ENCODE assay signal across 24 cellular contexts in genomic region chr19:38834590-38834989, GRCh38. TPM values are rescaled to one million over a fixed set of nuclear protein-coding genes. Genes with fewer than 3 reads are reported as not detected.
DNase-seq lines count a peak whose midpoint lies in the region; ATAC-seq, FAIRE-seq and TF ChIP-seq lines count a peak whose summit lies in the region.
"Had no signal": no experiment of that assay in that cellular context is flagged by ENCODE, and none has a peak within 500 bp of the region (broad histone marks: within the 10 kb centered on the region; RNA-seq: fewer than 3 reads in every experiment).

No MANE protein-coding gene starts in this region.

- H3K9me2 ChIP-seq in Karpas-422 (replicated peaks; ENCODE audit: insufficient read depth, low read length): no peaks in the 10 kb centered on the region

- peak overlapping the region; percentile 51 for H3K27ac Mint-ChIP-seq in activated CD4-positive, alpha-beta T cell treated with anti-CD3 and anti-CD28 coated beads, Interleukin-2, amount 10 ng/mL, durations not matched to agents 24 days and 14 days
- H3K27ac Mint-ChIP-seq: CD8-positive, alpha-beta T cell had no signal

- H2AFZ ChIP-seq in Karpas-422 (ENCODE audit: low read length): no peak overlapping the region
- H2AFZ ChIP-seq in K562 (ENCODE audit: low read depth, low read length): no peak overlapping the region

- CTCF ChIA-PET in K562 (lab: Yijun Ruan, JAX; ENCODE audit: low intra/inter-chr PET ratio): no interaction called here

- TF ChIP-seq RAD21 in K562 (CRISPR knock-in tag; conservative IDR thresholded peaks at IDR 0.05 in 1 of 2, IDR thresholded peaks at IDR 0.05 in 1 of 2): no peak

- H3K4me1 ChIP-seq in Karpas-422 (ENCODE audit: low read length): peaks cover 19% of the 10 kb centered on the region
- H3K4me1 ChIP-seq in K562 (replicated peaks in 1 of 2; ENCODE audit: control insufficient read depth in 2 of 2, insufficient read depth in 2 of 2, low read length in 2 of 2): peaks cover 11 to 26% of the 10 kb centered on the region in 2 experiments; a peak in 4 of 5 replicates
- peaks cover 56 to 75% (median 65%) of the 10 kb centered on the region in 3 donors for H3K4me1 ChIP-seq in skeletal muscle tissue (ENCODE audit: control insufficient read depth in 3 of 3, insufficient read depth in 3 of 3, low read length in 3 of 3)
- H3K4me1 ChIP-seq: uterus had no signal

- H3K9ac ChIP-seq in Karpas-422 (ENCODE audit: low read length) (no peak overlapping the region), K562 (ENCODE audit: insufficient read depth in 1 of 2, low read depth in 2 of 2, low read length in 2 of 2) (no peak overlapping the region), skeletal muscle tissue (ENCODE audit: low read depth in 1 of 3, low read length in 3 of 3) (no peak overlapping the region)

- no peaks in the 10 kb centered on the region for H3K9me3 Mint-ChIP-seq in activated CD4-positive, alpha-beta T cell treated with anti-CD3 and anti-CD28 coated beads, Interleukin-2, amount 10 ng/mL, durations not matched to agents 24 days and 14 days
- H3K9me3 Mint-ChIP-seq: CD8-positive, alpha-beta T cell; immature natural killer cell had no signal

- H3K4me3 Mint-ChIP-seq in activated CD4-positive, alpha-beta T cell treated with anti-CD3 and anti-CD28 coated beads, Interleukin-2, amount 10 ng/mL, durations not matched to agents 24 days and 14 days: no peak overlapping the region
- H3K4me3 Mint-ChIP-seq: CD8-positive, alpha-beta T cell; immature natural killer cell had no signal

- H4K20me1 ChIP-seq in Karpas-422 (ENCODE audit: insufficient read depth, low read depth, low read length) (no peaks in the 10 kb centered on the region), K562 (replicated peaks; ENCODE audit: control insufficient read depth, insufficient read depth, low read length) (0 out of 2 replicates have a peak, but pooled peaks cover 9% of the 10 kb centered on the region)

- peak overlapping the region; percentile 31 for H3K27ac ChIP-seq in Karpas-422 (ENCODE audit: low read length)
- H3K27ac ChIP-seq in K562 (ENCODE audit: extremely low read depth, low read depth, low read length): no peak overlapping the region
- peak overlapping the region; percentile 92 for H3K27ac ChIP-seq in skeletal muscle tissue (ENCODE audit: low read depth, low read length)
- H3K27ac ChIP-seq: uterus had no signal

- no peak for TF ChIP-seq EP300 in K562 (IDR thresholded peaks at IDR 0.05; ENCODE audit: low read length)

- no peak for DNase-seq in activated CD4-positive, alpha-beta T cell treated with anti-CD3 and anti-CD28 coated beads, Interleukin-2, amount 10 ng/mL, durations not matched to agents 24 days and 14 days
- DNase-seq in activated CD4-positive, alpha-beta T cell treated with anti-CD3 and anti-CD28 coated beads, Interleukin-2, amount 50 U/mL, for 4 hours: no peak
- no peak for DNase-seq in Karpas-422
- no peak for DNase-seq in K562 (ENCODE audit: extremely low read depth in 1 of 4, low spot score in 3 of 4)
- no peak for DNase-seq in foreskin melanocyte
- DNase-seq in stimulated activated CD4-positive, alpha-beta T cell treated with anti-CD3 and anti-CD28 coated beads, Interleukin-1b, Interleukin-23, amount 100 ng/mL, for 48 hours: no peak
- DNase-seq in left lobe of liver (ENCODE audit: low spot score): no peak
- DNase-seq: ACHN; activated CD4-positive, CD25-positive, alpha-beta regulatory T cell treated with anti-CD3 and anti-CD28 coated beads, Interleukin-2, amount 50 U/mL, for 72 hours; CD8-positive, alpha-beta T cell; DND-41; esophagus squamous epithelium; head of caudate nucleus; immature natural killer cell; NCI-H2029; SHP77; stimulated activated CD4-positive, alpha-beta T cell treated with anti-CD3 and anti-CD28 coated beads, Interleukin-12 subunit alpha, Interleukin-12 subunit beta, amount 100 ng/mL, for 4 hours; stimulated activated naive CD4-positive, alpha-beta T cell treated with Interleukin-2 at 50 U/mL for 16 hours; uterus had no signal

- no peaks in the 10 kb centered on the region for H3K27me3 ChIP-seq in Karpas-422 (ENCODE audit: low read length)
- no peaks in the 10 kb centered on the region for H3K27me3 ChIP-seq in K562 (ENCODE audit: control insufficient read depth in 2 of 2, insufficient read depth in 2 of 2, low read length in 2 of 2)
- H3K27me3 ChIP-seq in skeletal muscle tissue (ENCODE audit: control insufficient read depth in 3 of 3, insufficient read depth in 3 of 3, low read length in 3 of 3): no peaks in the 10 kb centered on the region
- H3K27me3 ChIP-seq: esophagus squamous epithelium, uterus had no signal

- H3K4me2 ChIP-seq in Karpas-422 (ENCODE audit: low read depth, low read length, poor library complexity, severe bottlenecking) (no peak overlapping the region), K562 (ENCODE audit: insufficient read depth, low read length) (no peak overlapping the region)

- H3K4me3 ChIP-seq in Karpas-422 (ENCODE audit: low read length) (no peak overlapping the region), K562 (no peak overlapping the region), skeletal muscle tissue (ENCODE audit: low read length in 3 of 3) (no peak overlapping the region)
- H3K4me3 ChIP-seq: esophagus squamous epithelium, lung, prostate gland, uterus had no signal

- no peaks in the 10 kb centered on the region for H3K9me1 ChIP-seq in K562 (ENCODE audit: control insufficient read depth, insufficient read depth, low read length)

- FAIRE-seq in K562 (lab: Jason Lieb, UNC): no peak

- H3K79me2 ChIP-seq in Karpas-422 (ENCODE audit: low read length): peaks cover 18% of the 10 kb centered on the region
- H3K79me2 ChIP-seq in K562 (ENCODE audit: control insufficient read depth, insufficient read depth, low read length): peaks cover 10% of the 10 kb centered on the region

- BruUV-seq in K562 (replicated peaks; lab: Mats Ljungman, UMichigan): no TSS peak

- H3K36me3 ChIP-seq in Karpas-422 (ENCODE audit: insufficient read depth, low read length) (peaks cover 35% of the 10 kb centered on the region), K562 (ENCODE audit: control insufficient read depth, insufficient read depth, low read length) (peaks cover 51% of the 10 kb centered on the region), skeletal muscle tissue (ENCODE audit: control insufficient read depth in 3 of 3, insufficient read depth in 3 of 3, low read length in 3 of 3) (peaks cover 38 to 40% (median 39%) of the 10 kb centered on the region in 3 donors)
- H3K36me3 ChIP-seq: uterus had no signal

- no peaks in the 10 kb centered on the region for H3K27me3 Mint-ChIP-seq in activated CD4-positive, alpha-beta T cell treated with anti-CD3 and anti-CD28 coated beads, Interleukin-2, amount 10 ng/mL, durations not matched to agents 24 days and 14 days

- no peak for TF ChIP-seq CTCF in K562 (IDR thresholded peaks at IDR 0.05 in 2 of 3, conservative IDR thresholded peaks at IDR 0.05 in 1 of 3; ENCODE audit: insufficient read depth in 2 of 3, low read depth in 1 of 3, low read length in 3 of 3)

- in situ Hi-C loops in K562 (cut with MboI): no loop called here

- TF ChIP-seq POLR2A in K562 (conservative IDR thresholded peaks at IDR 0.05): no peak

- POLR2A ChIA-PET in K562 (lab: Yijun Ruan, JAX): interaction anchor here (0.6 to 2.1 kb wide), 12 partner anchors 10 to 1873 kb away, joined by 3 to 10 read pairs (median 4); no protein-coding TSS in a partner anchor

- intact Hi-C loops in activated CD4-positive, alpha-beta T cell treated with anti-CD3 and anti-CD28 coated beads, Interleukin-2, amount 10 ng/mL, durations not matched to agents 24 days and 14 days (cut with micrococcal nuclease): loop anchor here (5.0 kb wide), 2 partner anchors 43 to 102 kb away; partner anchors contain the start of gene RINL
- intact Hi-C loops in K562 (cut with micrococcal nuclease): loop anchor here (5.0 kb wide), 2 partner anchors 97 to 98 kb away; partner anchors contain the start of genes MRPS12 and SARS2

- ATAC-seq in K562: no peak
- ATAC-seq in left lobe of liver: no peak
- ATAC-seq: CD8-positive, alpha-beta T cell had no signal

- WGBS in K562 (ENCODE audit: insufficient coverage, low coverage, missing lambda C conversion rate): 88% methylated on average over 6 of the region's 6 CpGs

- H3K9me3 ChIP-seq in Karpas-422 (ENCODE audit: low read length): no peaks in the 10 kb centered on the region
- H3K9me3 ChIP-seq in K562 (replicated peaks; ENCODE audit: control insufficient read depth, insufficient read depth, low read depth, low read length): no peaks in the 10 kb centered on the region
- no peaks in the 10 kb centered on the region for H3K9me3 ChIP-seq in skeletal muscle tissue (ENCODE audit: control insufficient read depth in 3 of 3, low read length in 3 of 3)
- H3K9me3 ChIP-seq: esophagus squamous epithelium, prostate gland, uterus had no signal

- H3K36me3 Mint-ChIP-seq in activated CD4-positive, alpha-beta T cell treated with anti-CD3 and anti-CD28 coated beads, Interleukin-2, amount 10 ng/mL, durations not matched to agents 24 days and 14 days (ENCODE audit: low read depth): peaks cover 48% of the 10 kb centered on the region

- peaks cover 31% of the 10 kb centered on the region for H3K4me1 Mint-ChIP-seq in activated CD4-positive, alpha-beta T cell treated with anti-CD3 and anti-CD28 coated beads, Interleukin-2, amount 10 ng/mL, durations not matched to agents 24 days and 14 days

RNA-seq across cellular contexts. Expression of gene ECH1, which starts 3.0 kb away (rescaled TPM):
- total RNA-seq in activated CD4-positive, alpha-beta T cell treated with anti-CD3 and anti-CD28 coated beads, Interleukin-2, amount 10 ng/mL, durations not matched to agents 24 days and 14 days: 129 and 130 TPM in 2 replicates
- 150 and 162 TPM in 2 replicates for total RNA-seq in Karpas-422 (2014; rRNA removed; shearing (Covaris generic); ENCODE audit: low replicate concordance)
- total RNA-seq in K562 (2011; cell fraction: chromatin; rRNA removed; ENCODE audit: low replicate concordance): 23.7 and 41.8 TPM in 2 replicates
- total RNA-seq in K562 (2011; cell fraction: nucleolus; rRNA removed): 32.6 and 33.9 TPM in 2 replicates
- total RNA-seq in K562 (2011; cell fraction: nucleoplasm; rRNA removed): 34.1 and 35.9 TPM in 2 replicates
- total RNA-seq in K562 (2014; rRNA removed) (67.3 and 69.6 TPM in 2 replicates), K562 (2014; rRNA removed; fragmentation: Illumina TruSeq; extraction: Trizol) (40.1 and 58.0 TPM in 2 replicates), K562 (2015; rRNA removed; fragmentation: Illumina TruSeq; extraction: Trizol) (84.9 and 98.2 TPM in 2 replicates), K562 (2021) (89.2 and 91.7 TPM in 2 replicates), skeletal muscle tissue (36.5 TPM), left lobe of liver (439 TPM)
- polyA plus RNA-seq in K562 (2011; rRNA removed) (67.3 and 115 TPM in 2 replicates), K562 (2014; fragmentation: Illumina TruSeq; extraction: Trizol) (133 TPM in 2 replicates), K562 (2014; fragmentation: Nextera tagmentation; extraction: Ambion mirVana) (10 to 100 TPM; 47.5 to 99.9 TPM), K562 (2014; rRNA removed) (55.2 and 118 TPM in 2 replicates)
- polyA plus RNA-seq in K562 (2011; cell fraction: cytosol; rRNA removed): 133 and 134 TPM in 2 replicates
- polyA plus RNA-seq in K562 (2011; cell fraction: nucleus; rRNA removed): 175 and 195 TPM in 2 replicates
- 242 and 243 TPM in 2 replicates for polyA plus RNA-seq in K562 (2012)
- polyA minus RNA-seq in K562 (2011; rRNA and poly(A)+ RNA removed): 53.8 and 60.0 TPM in 2 replicates
- polyA minus RNA-seq in K562 (2011; cell fraction: cytosol; rRNA and poly(A)+ RNA removed): 38.6 and 49.9 TPM in 2 replicates
- 19.5 and 24.9 TPM in 2 replicates for polyA minus RNA-seq in K562 (2011; cell fraction: nucleus; rRNA and poly(A)+ RNA removed)

RNA-seq across cellular contexts. Expression of gene HNRNPL, which starts 15.2 kb away (rescaled TPM):
- total RNA-seq in activated CD4-positive, alpha-beta T cell treated with anti-CD3 and anti-CD28 coated beads, Interleukin-2, amount 10 ng/mL, durations not matched to agents 24 days and 14 days: 686 and 695 TPM in 2 replicates
- total RNA-seq in Karpas-422 (2014; rRNA removed; shearing (Covaris generic); ENCODE audit: low replicate concordance): 212 and 217 TPM in 2 replicates
- total RNA-seq in K562 (2011; cell fraction: chromatin; rRNA removed; ENCODE audit: low replicate concordance): 270 and 391 TPM in 2 replicates
- 228 and 234 TPM in 2 replicates for total RNA-seq in K562 (2011; cell fraction: nucleolus; rRNA removed)
- total RNA-seq in K562 (2011; cell fraction: nucleoplasm; rRNA removed): 270 and 297 TPM in 2 replicates
- total RNA-seq in K562 (2014; rRNA removed) (313 and 355 TPM in 2 replicates), K562 (2014; rRNA removed; fragmentation: Illumina TruSeq; extraction: Trizol) (375 and 414 TPM in 2 replicates), K562 (2015; rRNA removed; fragmentation: Illumina TruSeq; extraction: Trizol) (274 and 290 TPM in 2 replicates), K562 (2021) (579 and 605 TPM in 2 replicates), skeletal muscle tissue (195 TPM), left lobe of liver (93.1 TPM)
- polyA plus RNA-seq in K562 (2011; rRNA removed) (284 and 572 TPM in 2 replicates), K562 (2014; fragmentation: Illumina TruSeq; extraction: Trizol) (550 and 610 TPM in 2 replicates), K562 (2014; fragmentation: Nextera tagmentation; extraction: Ambion mirVana) (10 to 100 TPM; 39.5 to 51.4 TPM), K562 (2014; rRNA removed) (271 and 299 TPM in 2 replicates)
- polyA plus RNA-seq in K562 (2011; cell fraction: cytosol; rRNA removed): 251 and 262 TPM in 2 replicates
- polyA plus RNA-seq in K562 (2011; cell fraction: nucleus; rRNA removed): 342 and 362 TPM in 2 replicates
- 353 and 512 TPM in 2 replicates for polyA plus RNA-seq in K562 (2012)
- polyA minus RNA-seq in K562 (2011; rRNA and poly(A)+ RNA removed): 359 and 423 TPM in 2 replicates
- polyA minus RNA-seq in K562 (2011; cell fraction: cytosol; rRNA and poly(A)+ RNA removed): 278 and 317 TPM in 2 replicates
- polyA minus RNA-seq in K562 (2011; cell fraction: nucleus; rRNA and poly(A)+ RNA removed): 71.0 and 135 TPM in 2 replicates

RNA-seq across cellular contexts. Expression of gene LGALS4, which starts 21.8 kb away (rescaled TPM):
- total RNA-seq in activated CD4-positive, alpha-beta T cell treated with anti-CD3 and anti-CD28 coated beads, Interleukin-2, amount 10 ng/mL, durations not matched to agents 24 days and 14 days: 1.3 and 1.7 TPM in 2 replicates
- 0.52 and 1.4 TPM in 2 replicates for total RNA-seq in Karpas-422 (2014; rRNA removed; shearing (Covaris generic); ENCODE audit: low replicate concordance)
- total RNA-seq in K562 (2011; cell fraction: chromatin; rRNA removed; ENCODE audit: low replicate concordance): 0.95 and 3.4 TPM in 2 replicates
- total RNA-seq in K562 (2011; cell fraction: nucleolus; rRNA removed): 2.1 and 2.7 TPM in 2 replicates
- total RNA-seq in K562 (2011; cell fraction: nucleoplasm; rRNA removed): 0.61 and 0.95 TPM in 2 replicates
- not detected in 2 replicates for total RNA-seq in K562 (2014; rRNA removed)
- total RNA-seq in K562 (2014; rRNA removed; fragmentation: Illumina TruSeq; extraction: Trizol): not detected in 2 replicates
- 0.18 TPM in 1 of 2 replicates, not detected in the other for total RNA-seq in K562 (2015; rRNA removed; fragmentation: Illumina TruSeq; extraction: Trizol)
- total RNA-seq in K562 (2021): 1.1 and 1.8 TPM in 2 replicates
- polyA plus RNA-seq in K562 (2011; rRNA removed): 0.31 and 0.38 TPM in 2 replicates
- polyA plus RNA-seq in K562 (2011; cell fraction: cytosol; rRNA removed): 0.25 and 0.96 TPM in 2 replicates
- polyA plus RNA-seq in K562 (2011; cell fraction: nucleus; rRNA removed): 3.1 and 3.7 TPM in 2 replicates
- polyA plus RNA-seq in K562 (2012): 0.58 and 0.64 TPM in 2 replicates
- 0.17 and 0.36 TPM in 2 replicates for polyA plus RNA-seq in K562 (2014; fragmentation: Illumina TruSeq; extraction: Trizol)
- under 1 TPM in 1 of 2 experiments, not detected in 1; 0.08 TPM for polyA plus RNA-seq in K562 (2014; fragmentation: Nextera tagmentation; extraction: Ambion mirVana)
- polyA plus RNA-seq in K562 (2014; rRNA removed): 0.29 TPM in 1 of 2 replicates, not detected in the other
- polyA minus RNA-seq in K562 (2011; rRNA and poly(A)+ RNA removed): 0.14 TPM in 1 of 2 replicates, not detected in the other
- not detected in 2 replicates for polyA minus RNA-seq in K562 (2011; cell fraction: cytosol; rRNA and poly(A)+ RNA removed)
- 0.67 TPM in 1 of 2 replicates, not detected in the other for polyA minus RNA-seq in K562 (2011; cell fraction: nucleus; rRNA and poly(A)+ RNA removed)
- total RNA-seq in skeletal muscle tissue: not detected
- total RNA-seq in left lobe of liver: 102 TPM
- total RNA-seq: NCI-H460 had no signal
- polyA plus RNA-seq: immature natural killer cell had no signal

RNA-seq across cellular contexts. Expression of gene RINL, which starts 43.5 kb away (rescaled TPM):
- total RNA-seq in activated CD4-positive, alpha-beta T cell treated with anti-CD3 and anti-CD28 coated beads, Interleukin-2, amount 10 ng/mL, durations not matched to agents 24 days and 14 days: 62.7 and 68.9 TPM in 2 replicates
- total RNA-seq in Karpas-422 (2014; rRNA removed; shearing (Covaris generic); ENCODE audit: low replicate concordance): 69.3 and 77.5 TPM in 2 replicates
- 12.5 and 23.7 TPM in 2 replicates for total RNA-seq in K562 (2011; cell fraction: chromatin; rRNA removed; ENCODE audit: low replicate concordance)
- total RNA-seq in K562 (2011; cell fraction: nucleolus; rRNA removed): 11.8 and 15.2 TPM in 2 replicates
- total RNA-seq in K562 (2011; cell fraction: nucleoplasm; rRNA removed): 11.6 and 13.7 TPM in 2 replicates
- 5.1 TPM in 2 replicates for total RNA-seq in K562 (2014; rRNA removed)
- total RNA-seq in K562 (2014; rRNA removed; fragmentation: Illumina TruSeq; extraction: Trizol): 3.1 and 3.7 TPM in 2 replicates
- 4.1 and 5.3 TPM in 2 replicates for total RNA-seq in K562 (2015; rRNA removed; fragmentation: Illumina TruSeq; extraction: Trizol)
- total RNA-seq in K562 (2021): 5.9 and 6.2 TPM in 2 replicates
- 10.9 and 17.3 TPM in 2 replicates for polyA plus RNA-seq in K562 (2011; rRNA removed)
- polyA plus RNA-seq in K562 (2011; cell fraction: cytosol; rRNA removed): 10.6 and 12.7 TPM in 2 replicates
- polyA plus RNA-seq in K562 (2011; cell fraction: nucleus; rRNA removed): 18.6 and 22.5 TPM in 2 replicates
- 5.2 and 22.0 TPM in 2 replicates for polyA plus RNA-seq in K562 (2012)
- 3.8 and 4.9 TPM in 2 replicates for polyA plus RNA-seq in K562 (2014; fragmentation: Illumina TruSeq; extraction: Trizol)
- 1 to 10 TPM in 1 of 2 experiments, under 1 TPM in 1; 0.82 to 1.1 TPM for polyA plus RNA-seq in K562 (2014; fragmentation: Nextera tagmentation; extraction: Ambion mirVana)
- polyA plus RNA-seq in K562 (2014; rRNA removed): 4.9 and 5.0 TPM in 2 replicates
- 4.1 and 5.7 TPM in 2 replicates for polyA minus RNA-seq in K562 (2011; rRNA and poly(A)+ RNA removed)
- 3.1 and 8.8 TPM in 2 replicates for polyA minus RNA-seq in K562 (2011; cell fraction: cytosol; rRNA and poly(A)+ RNA removed)
- 6.2 and 11.0 TPM in 2 replicates for polyA minus RNA-seq in K562 (2011; cell fraction: nucleus; rRNA and poly(A)+ RNA removed)
- 3.7 TPM for total RNA-seq in skeletal muscle tissue
- total RNA-seq in left lobe of liver: 5.6 TPM

RNA-seq across cellular contexts. Expression of gene LGALS7B, which starts 45.6 kb away (rescaled TPM):
- total RNA-seq in activated CD4-positive, alpha-beta T cell treated with anti-CD3 and anti-CD28 coated beads, Interleukin-2, amount 10 ng/mL, durations not matched to agents 24 days and 14 days: not detected in 2 replicates
- total RNA-seq in Karpas-422 (2014; rRNA removed; shearing (Covaris generic); ENCODE audit: low replicate concordance): not detected in 2 replicates
- total RNA-seq in K562 (2011; cell fraction: chromatin; rRNA removed; ENCODE audit: low replicate concordance): not detected in 2 replicates
- total RNA-seq in K562 (2011; cell fraction: nucleolus; rRNA removed): not detected in 2 replicates
- not detected in 2 replicates for total RNA-seq in K562 (2011; cell fraction: nucleoplasm; rRNA removed)
- not detected in 2 replicates for total RNA-seq in K562 (2014; rRNA removed)
- total RNA-seq in K562 (2014; rRNA removed; fragmentation: Illumina TruSeq; extraction: Trizol): not detected in 2 replicates
- total RNA-seq in K562 (2015; rRNA removed; fragmentation: Illumina TruSeq; extraction: Trizol): not detected in 2 replicates
- not detected in 2 replicates for total RNA-seq in K562 (2021)
- polyA plus RNA-seq in K562 (2011; rRNA removed): not detected in 2 replicates
- polyA plus RNA-seq in K562 (2011; cell fraction: cytosol; rRNA removed): not detected in 2 replicates
- not detected in 2 replicates for polyA plus RNA-seq in K562 (2011; cell fraction: nucleus; rRNA removed)
- polyA plus RNA-seq in K562 (2012): not detected in 2 replicates
- polyA plus RNA-seq in K562 (2014; fragmentation: Illumina TruSeq; extraction: Trizol): not detected in 2 replicates
- not detected for polyA plus RNA-seq in K562 (2014; fragmentation: Nextera tagmentation; extraction: Ambion mirVana)
- not detected in 2 replicates for polyA plus RNA-seq in K562 (2014; rRNA removed)
- polyA minus RNA-seq in K562 (2011; rRNA and poly(A)+ RNA removed): not detected in 2 replicates
- not detected in 2 replicates for polyA minus RNA-seq in K562 (2011; cell fraction: cytosol; rRNA and poly(A)+ RNA removed)
- not detected in 2 replicates for polyA minus RNA-seq in K562 (2011; cell fraction: nucleus; rRNA and poly(A)+ RNA removed)
- not detected for total RNA-seq in skeletal muscle tissue
- not detected for total RNA-seq in left lobe of liver
- total RNA-seq: CD8-positive, alpha-beta T cell; NCI-H460; T-helper 2 cell treated with Interferon-gamma antibody and Interleukin-4, amounts not matched to agents 100 ng/mL and 5 ng/mL, for 36 hours had no signal
- polyA plus RNA-seq: immature natural killer cell had no signal

Comparison
In these comparisons a context has a peak if more than half of its experiments do, and no peak if none do; other contexts are left out.
1. RNA of gene LGALS4, which starts 21.8 kb away (total RNA-seq): 102 TPM in left lobe of liver (single experiment); 1.3 to 1.7 TPM in activated CD4-positive, alpha-beta T cell treated with anti-CD3 and anti-CD28 coated beads, Interleukin-2, amount 10 ng/mL, durations not matched to agents 24 days and 14 days, 0.52 to 1.4 TPM in Karpas-422, 0.18 to 3.4 TPM in K562 and not detected in skeletal muscle tissue (single experiment); every median in the first group is over 10 times any median in the second.